In the genomic region with DNA sequence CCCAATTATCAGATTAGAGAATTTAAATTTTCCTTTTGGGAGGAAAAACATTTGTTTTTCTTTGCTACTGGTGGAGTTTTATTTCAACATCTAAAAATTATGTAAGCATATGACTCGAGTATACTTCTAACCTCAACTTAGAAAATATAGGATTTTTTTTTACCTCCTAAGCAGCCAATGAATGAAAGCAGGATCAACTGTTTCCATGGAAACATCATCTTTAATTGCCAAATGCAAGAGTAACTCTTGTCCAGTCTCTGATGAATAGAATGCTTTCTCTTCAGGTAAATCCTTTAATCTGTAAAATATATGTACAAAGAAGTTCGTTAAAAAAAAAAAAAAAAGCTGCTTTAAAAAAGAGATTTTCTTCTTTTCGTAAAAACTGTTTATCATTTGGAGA, we compare ENCODE assay signal across 35 cellular contexts.
"Had no signal": no experiment of that assay in that cellular context is flagged by ENCODE, and none has a peak within 500 bp of the region (broad histone marks: within the 10 kb centered on the region; RNA-seq: fewer than 3 reads in every experiment).

No MANE protein-coding gene starts in this region.

- H3K9me3 ChIP-seq: adrenal gland had no signal

- H3K36me3 Mint-ChIP-seq: activated CD4-positive, alpha-beta memory T cell treated with anti-CD3 and anti-CD28 coated beads for 36 hours; activated naive CD4-positive, alpha-beta T cell treated with anti-CD3 and anti-CD28 coated beads, Interleukin-2, amount 50 U/mL, for 72 hours; activated naive CD8-positive, alpha-beta T cell treated with anti-CD3 and anti-CD28 coated beads for 36 hours; brain had no signal

- H3K27ac Mint-ChIP-seq: activated B cell treated with CpG ODN at 0.5 μM for 24 hours; activated CD4-positive, alpha-beta memory T cell treated with anti-CD3 and anti-CD28 coated beads for 36 hours; activated CD4-positive, alpha-beta T cell treated with anti-CD3 and anti-CD28 coated beads, Interleukin-2, amount 10 ng/mL, durations not matched to agents 24 days and 14 days; activated CD8-positive, alpha-beta T cell treated with anti-CD3 and anti-CD28 coated beads for 36 hours; activated naive CD4-positive, alpha-beta T cell treated with anti-CD3 and anti-CD28 coated beads for 36 hours; activated naive CD4-positive, alpha-beta T cell treated with anti-CD3 and anti-CD28 coated beads, Interleukin-2, amount 50 U/mL, for 72 hours; activated naive CD8-positive, alpha-beta T cell treated with anti-CD3 and anti-CD28 coated beads for 36 hours; activated T-cell treated with anti-CD3 and anti-CD28 coated beads, Interleukin-2, amount 50 U/mL, for 72 hours; activated T-helper 1 cell treated with anti-CD3 and anti-CD28 coated beads, Interleukin-12 subunit alpha, Interleukin-12 subunit beta, Interleukin-2, Interleukin-4 antibody, amounts not matched to agents 30 ng/mL and 10 ng/mL and 1 ng/mL, durations not matched to agents 14 hours and 24 hours and 36 hours; activated T-helper 17 cell treated with anti-CD3 and anti-CD28 coated beads, Interleukin-2, amount 50 U/mL, for 72 hours; brain; T-helper 2 cell treated with Interferon-gamma antibody and Interleukin-4, amounts not matched to agents 5 μg/mL and 100 μg/mL, for 36 hours had no signal

- H3K4me1 ChIP-seq: adrenal gland had no signal

- H3K27ac ChIP-seq: adrenal gland, cardiac muscle cell, VCaP had no signal

- H3K27me3 ChIP-seq: adrenal gland, cardiac muscle cell had no signal

- H3K27me3 Mint-ChIP-seq: activated B cell treated with CpG ODN at 0.5 μM for 24 hours; activated CD4-positive, alpha-beta memory T cell treated with anti-CD3 and anti-CD28 coated beads for 36 hours; activated CD4-positive, alpha-beta T cell treated with anti-CD3 and anti-CD28 coated beads, Interleukin-2, amount 10 ng/mL, durations not matched to agents 24 days and 14 days; activated CD8-positive, alpha-beta T cell treated with anti-CD3 and anti-CD28 coated beads for 36 hours; activated naive CD8-positive, alpha-beta T cell treated with anti-CD3 and anti-CD28 coated beads for 36 hours; activated T-helper 17 cell treated with anti-CD3 and anti-CD28 coated beads, Interleukin-2, amount 50 U/mL, for 72 hours; central memory CD8-positive, alpha-beta T cell had no signal

- DNase-seq: activated B cell treated with CpG ODN at 0.5 μM for 24 hours; activated CD4-positive, alpha-beta memory T cell treated with anti-CD3 and anti-CD28 coated beads for 36 hours; activated CD4-positive, alpha-beta T cell treated with anti-CD3 and anti-CD28 coated beads for 4 hours; activated CD4-positive, alpha-beta T cell treated with anti-CD3 and anti-CD28 coated beads, Interleukin-2, amount 10 ng/mL, durations not matched to agents 24 days and 14 days; activated CD4-positive, alpha-beta T cell treated with anti-CD3 and anti-CD28 coated beads, Interleukin-2, amount 50 U/mL, for 1 hour; activated CD4-positive, alpha-beta T cell treated with anti-CD3 and anti-CD28 coated beads, Interleukin-2, amount 50 U/mL, for 4 hours; activated CD4-positive, CD25-positive, alpha-beta regulatory T cell treated with anti-CD3 and anti-CD28 coated beads, Interleukin-2, amount 50 U/mL, for 72 hours; activated CD8-positive, alpha-beta memory T cell treated with anti-CD3 and anti-CD28 coated beads, Interleukin-2, amount 50 U/mL, for 4 hours; activated CD8-positive, alpha-beta T cell treated with anti-CD3 and anti-CD28 coated beads for 36 hours; activated effector memory CD4-positive, alpha-beta T cell treated with anti-CD3 and anti-CD28 coated beads, Interleukin-2, amount 50 U/mL, for 16 hours; activated gamma-delta T cell treated with Interleukin-2 at 50 U/mL for 16 hours; activated naive CD4-positive, alpha-beta T cell; activated naive CD4-positive, alpha-beta T cell treated with anti-CD3 and anti-CD28 coated beads for 36 hours; activated naive CD4-positive, alpha-beta T cell treated with anti-CD3 and anti-CD28 coated beads, Interleukin-2, amount 50 U/mL, for 16 hours; activated naive CD8-positive, alpha-beta T cell treated with anti-CD3 and anti-CD28 coated beads for 36 hours; activated T-cell treated with anti-CD3 and anti-CD28 coated beads for 4 hours; activated T-cell treated with anti-CD3 and anti-CD28 coated beads, Interleukin-2, amount 50 U/mL, for 1 hour; activated T-cell treated with anti-CD3 and anti-CD28 coated beads, Interleukin-2, amount 50 U/mL, for 4 hours; activated T-cell treated with anti-CD3 and anti-CD28 coated beads, Interleukin-2, amount 50 U/mL, for 72 hours; adrenal gland; amniotic stem cell; aorta; caudate nucleus; cerebellar nuclear complex; T-helper 2 cell; T-helper 9 cell had no signal

- FAIRE-seq: bronchial epithelial cell had no signal

- H3K9me3 Mint-ChIP-seq: activated CD4-positive, alpha-beta T cell treated with anti-CD3 and anti-CD28 coated beads, Interleukin-2, amount 10 ng/mL, durations not matched to agents 24 days and 14 days; activated naive CD4-positive, alpha-beta T cell treated with anti-CD3 and anti-CD28 coated beads for 36 hours; brain had no signal

- H3K4me3 ChIP-seq: adrenal gland, cardiac muscle cell had no signal

- H3K4me1 Mint-ChIP-seq: activated B cell treated with CpG ODN at 0.5 μM for 24 hours; activated CD4-positive, alpha-beta T cell treated with anti-CD3 and anti-CD28 coated beads, Interleukin-2, amount 10 ng/mL, durations not matched to agents 24 days and 14 days; activated naive CD8-positive, alpha-beta T cell treated with anti-CD3 and anti-CD28 coated beads for 36 hours; activated T-helper 17 cell treated with anti-CD3 and anti-CD28 coated beads, Interleukin-2, amount 50 U/mL, for 72 hours; central memory CD8-positive, alpha-beta T cell had no signal

- H3K36me3 ChIP-seq: adrenal gland, cardiac muscle cell had no signal

- ATAC-seq: activated CD8-positive, alpha-beta T cell treated with anti-CD3 and anti-CD28 coated beads for 36 hours; activated naive CD4-positive, alpha-beta T cell treated with anti-CD3 and anti-CD28 coated beads, Interleukin-2, amount 50 U/mL, for 72 hours; activated T-cell treated with anti-CD3 and anti-CD28 coated beads, Interleukin-2, amount 50 U/mL, for 4 hours; activated T-cell treated with anti-CD3 and anti-CD28 coated beads, Interleukin-2, amount 50 U/mL, for 72 hours; activated T-helper 17 cell treated with anti-CD3 and anti-CD28 coated beads, Interleukin-2, amount 50 U/mL, for 72 hours had no signal

- H3K4me3 Mint-ChIP-seq: activated B cell treated with CpG ODN at 0.5 μM for 24 hours; activated CD4-positive, alpha-beta memory T cell treated with anti-CD3 and anti-CD28 coated beads for 36 hours; activated CD4-positive, alpha-beta T cell treated with anti-CD3 and anti-CD28 coated beads, Interleukin-2, amount 10 ng/mL, durations not matched to agents 24 days and 14 days; activated CD8-positive, alpha-beta T cell treated with anti-CD3 and anti-CD28 coated beads for 36 hours; activated naive CD4-positive, alpha-beta T cell treated with anti-CD3 and anti-CD28 coated beads for 36 hours; activated naive CD8-positive, alpha-beta T cell treated with anti-CD3 and anti-CD28 coated beads for 36 hours; activated T-cell treated with anti-CD3 and anti-CD28 coated beads, Interleukin-2, amount 50 U/mL, for 4 hours; activated T-cell treated with anti-CD3 and anti-CD28 coated beads, Interleukin-2, amount 50 U/mL, for 72 hours; activated T-helper 1 cell treated with anti-CD3 and anti-CD28 coated beads, Interleukin-12 subunit alpha, Interleukin-12 subunit beta, Interleukin-2, Interleukin-4 antibody, amounts not matched to agents 30 ng/mL and 10 ng/mL and 1 ng/mL, durations not matched to agents 14 hours and 24 hours and 36 hours; activated T-helper 17 cell treated with anti-CD3 and anti-CD28 coated beads, Interleukin-2, amount 50 U/mL, for 72 hours; brain; central memory CD8-positive, alpha-beta T cell; T-helper 2 cell treated with Interferon-gamma antibody and Interleukin-4, amounts not matched to agents 5 μg/mL and 100 μg/mL, for 36 hours had no signal
